1 cellular context compared by ENCODE assay signal in the genomic region with DNA sequence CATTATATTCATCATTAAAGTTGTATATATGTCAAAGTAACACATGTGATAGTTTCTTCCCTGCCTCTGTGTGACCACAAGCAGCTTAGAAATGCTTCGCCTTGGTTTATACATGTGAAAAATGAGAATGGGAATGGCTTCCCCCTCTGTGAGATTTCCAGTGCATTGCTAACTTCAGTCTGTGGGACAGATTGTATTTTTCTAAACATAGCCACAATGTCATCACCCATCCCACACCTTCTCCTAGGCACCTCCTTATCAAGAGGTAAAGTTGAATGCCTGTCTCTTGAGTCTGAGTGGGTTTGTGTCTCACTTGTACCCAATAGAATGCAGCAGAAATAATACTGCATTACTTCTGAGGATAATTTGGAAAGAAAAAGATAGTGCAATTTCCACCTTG.
TF ChIP-seq lines count a peak whose summit lies in the region.

No MANE protein-coding gene starts in this region.

TF ChIP-seq in endothelial cell of umbilical vein, 7 proteins besides CTCF, POLR2A, EP300 and RAD21 (continued from another document):
- TF ChIP-seq, protein P1, sequence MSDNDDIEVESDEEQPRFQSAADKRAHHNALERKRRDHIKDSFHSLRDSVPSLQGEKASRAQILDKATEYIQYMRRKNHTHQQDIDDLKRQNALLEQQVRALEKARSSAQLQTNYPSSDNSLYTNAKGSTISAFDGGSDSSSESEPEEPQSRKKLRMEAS (IDR thresholded peaks at IDR 0.05; ENCODE audit: insufficient read depth, insufficient read length) = no peak
- TF ChIP-seq POLR2AphosphoS5 (IDR thresholded peaks at IDR 0.05; ENCODE audit: insufficient read depth, low read depth, low read length) = no peak
- no peak for TF ChIP-seq MYC (IDR thresholded peaks at IDR 0.05; ENCODE audit: low read depth, low read length)
- TF ChIP-seq JUN (IDR thresholded peaks at IDR 0.05; ENCODE audit: borderline replicate concordance, insufficient read depth, insufficient read length, low read depth) = no peak
